21 cellular contexts compared by ENCODE assay signal in genomic region chr12:112153181-112153899, GRCh38. TPM values are rescaled to one million over a fixed set of nuclear protein-coding genes. Genes with fewer than 3 reads are reported as not detected.
A peak's percentile ranks its signal among the peaks of the same experiment; 100 is the strongest.
DNase-seq lines count a peak whose midpoint lies in the region; ATAC-seq and TF ChIP-seq lines count a peak whose summit lies in the region.
"Had no signal": no experiment of that assay in that cellular context is flagged by ENCODE, and none has a peak within 500 bp of the region (broad histone marks: within the 10 kb centered on the region; RNA-seq: fewer than 3 reads in every experiment).

No MANE protein-coding gene starts in this region.

- peaks cover 0 to 17% (median 0%) of the 10 kb centered on the region in 12 donors for H3K9me3 ChIP-seq in heart left ventricle
- peaks cover 5% of the 10 kb centered on the region for H3K9me3 ChIP-seq in T-helper 17 cell (ENCODE audit: control insufficient read depth, low read length, poor library complexity, severe bottlenecking)
- H3K9me3 ChIP-seq: left lung had no signal

- H3K27ac ChIP-seq in heart left ventricle: no peak overlapping the region
- H3K27ac ChIP-seq: left lung, suprapubic skin had no signal

- intact Hi-C loops in Right ventricle myocardium superior (cut with DNase I): no loop called here
- intact Hi-C loops in heart left ventricle (cut with DNase I): no loop called here

- H3K4me3 Mint-ChIP-seq in T-helper 17 cell (no peak overlapping the region), memory B cell (no peak overlapping the region), type B pancreatic cell (no peak overlapping the region)
- H3K4me3 Mint-ChIP-seq: activated naive CD4-positive, alpha-beta T cell treated with anti-CD3 and anti-CD28 coated beads for 36 hours had no signal

- peaks cover 15% of the 10 kb centered on the region for H3K9me3 Mint-ChIP-seq in memory B cell
- peaks cover 6% of the 10 kb centered on the region for H3K9me3 Mint-ChIP-seq in type B pancreatic cell

- no peaks in the 10 kb centered on the region for H3K4me1 ChIP-seq in heart left ventricle
- H3K4me1 ChIP-seq: suprapubic skin had no signal

- no peak for TF ChIP-seq POLR2A in heart left ventricle (IDR thresholded peaks at IDR 0.05)

- peaks cover 2 to 86% (median 66%) of the 10 kb centered on the region in 9 donors for H3K36me3 ChIP-seq in heart left ventricle

- H3K27me3 Mint-ChIP-seq in T-helper 17 cell (no peaks in the 10 kb centered on the region), memory B cell (no peaks in the 10 kb centered on the region), type B pancreatic cell (no peaks in the 10 kb centered on the region)

- H3K4me1 Mint-ChIP-seq in T-helper 17 cell: peaks cover 3% of the 10 kb centered on the region
- peaks cover 18% of the 10 kb centered on the region for H3K4me1 Mint-ChIP-seq in memory B cell
- H3K4me1 Mint-ChIP-seq in type B pancreatic cell (ENCODE audit: unreplicated experiment): peaks cover 2% of the 10 kb centered on the region

- H3K27me3 ChIP-seq in heart left ventricle: no peaks in the 10 kb centered on the region
- H3K27me3 ChIP-seq: left lung, suprapubic skin had no signal

- DNase-seq in Right ventricle myocardium superior (peak; percentile 13), heart left ventricle (no peak), T-helper 17 cell (no peak), memory B cell (ENCODE audit: low spot score in 2 of 2) (no peak), type B pancreatic cell (ENCODE audit: extremely low spot score, unreplicated experiment) (peak; percentile 45), NCI-H2107 (lab: John Stamatoyannopoulos, UW) (no peak), cerebellum (ENCODE audit: low spot score) (no peak), DMS 273 (lab: John Stamatoyannopoulos, UW; ENCODE audit: unreplicated experiment) (no peak)
- DNase-seq: ACHN; activated naive CD4-positive, alpha-beta T cell treated with anti-CD3 and anti-CD28 coated beads for 36 hours; activated T-cell treated with anti-CD3 and anti-CD28 coated beads for 4 hours; C1 segment of cervical spinal cord; glutamatergic neuron; left lung; midbrain; NCI-H748 treated with DMSO at 0.1 percent for 48 hours; OCI-M1; retina; SHP77 treated with DMSO at 0.1 percent for 48 hours; T-helper 1 cell had no signal

- H3K4me3 ChIP-seq in heart left ventricle: no peak overlapping the region
- H3K4me3 ChIP-seq: left lung, suprapubic skin had no signal

- 84 to 88% (median 86%) methylated on average over 11 of the region's 11 CpGs for WGBS in heart left ventricle, 4 donors

- H3K36me3 Mint-ChIP-seq in T-helper 17 cell (ENCODE audit: low read depth): peaks cover 13% of the 10 kb centered on the region
- H3K36me3 Mint-ChIP-seq in memory B cell: peaks cover 54% of the 10 kb centered on the region
- peaks cover 66% of the 10 kb centered on the region for H3K36me3 Mint-ChIP-seq in type B pancreatic cell

- TF ChIP-seq CTCF in heart left ventricle (IDR thresholded peaks at IDR 0.05) (no peak), type B pancreatic cell (conservative IDR thresholded peaks at IDR 0.05) (no peak)

- ATAC-seq in Right ventricle myocardium superior (ENCODE audit: poor library complexity): no peak
- ATAC-seq in heart left ventricle: no peak
- no peak for ATAC-seq in T-helper 17 cell
- no peak for ATAC-seq in memory B cell (ENCODE audit: low read depth)
- ATAC-seq: left lung had no signal

- peak overlapping the region; percentile 44 for H3K27ac Mint-ChIP-seq in T-helper 17 cell
- H3K27ac Mint-ChIP-seq in memory B cell: peak overlapping the region; percentile 22
- H3K27ac Mint-ChIP-seq in type B pancreatic cell: no peak overlapping the region

RNA-seq across cellular contexts. Expression of gene TRAFD1, which starts 28.0 kb away (rescaled TPM):
- total RNA-seq in Right ventricle myocardium superior (17.4 TPM), heart left ventricle (10 to 100 TPM; 17.0 to 84.7 (median 26.4) TPM), T-helper 17 cell (10 to 100 TPM; 24.3 to 26.2 TPM), type B pancreatic cell (ENCODE audit: low replicate concordance) (38.3 and 40.4 TPM in 2 replicates), cerebellum (36.7 TPM)
- polyA plus RNA-seq in heart left ventricle: 10 to 100 TPM in 1 of 2 donors, 1 to 10 TPM in 1; 6.7 to 22.3 TPM

RNA-seq across cellular contexts. Expression of gene NAA25, which starts 44.8 kb away (rescaled TPM):
- total RNA-seq in Right ventricle myocardium superior (14.7 TPM), heart left ventricle (10 to 100 TPM in 8 of 9 donors, 1 to 10 TPM in 1; 9.1 to 25.9 (median 18.5) TPM), T-helper 17 cell (10 to 100 TPM; 29.9 to 34.7 TPM), type B pancreatic cell (ENCODE audit: low replicate concordance) (25.7 and 35.9 TPM in 2 replicates), cerebellum (41.8 TPM)
- 1 to 10 TPM; 5.0 to 7.7 TPM for polyA plus RNA-seq in heart left ventricle

Comparison
In these comparisons a context has a peak if more than half of its experiments do, and no peak if none do; other contexts are left out.
1. DNase-seq: peak in Right ventricle myocardium superior (single experiment) and type B pancreatic cell (single experiment); none in heart left ventricle (0 of 5), T-helper 17 cell (0 of 3), memory B cell (0 of 2), NCI-H2107 (single experiment), cerebellum (single experiment) and DMS 273 (single experiment).